Comparison of ENCODE assay signal across 1 cellular context in genomic region chr2:216746268-216746667, GRCh38. TPM values are rescaled to one million over a fixed set of nuclear protein-coding genes. Genes with fewer than 3 reads are reported as not detected.
"Had no signal": no experiment of that assay in that cellular context is flagged by ENCODE, and none has a peak within 500 bp of the region (broad histone marks: within the 10 kb centered on the region; RNA-seq: fewer than 3 reads in every experiment).

No MANE protein-coding gene starts in this region.

RNA-seq across cellular contexts. Expression of gene IGFBP5, which starts 50.9 kb away (rescaled TPM):
- total RNA-seq: activated naive CD8-positive, alpha-beta T cell treated with anti-CD3 and anti-CD28 coated beads for 36 hours had no signal
